ENCODE assay signal across 1 cellular context in the genomic region with DNA sequence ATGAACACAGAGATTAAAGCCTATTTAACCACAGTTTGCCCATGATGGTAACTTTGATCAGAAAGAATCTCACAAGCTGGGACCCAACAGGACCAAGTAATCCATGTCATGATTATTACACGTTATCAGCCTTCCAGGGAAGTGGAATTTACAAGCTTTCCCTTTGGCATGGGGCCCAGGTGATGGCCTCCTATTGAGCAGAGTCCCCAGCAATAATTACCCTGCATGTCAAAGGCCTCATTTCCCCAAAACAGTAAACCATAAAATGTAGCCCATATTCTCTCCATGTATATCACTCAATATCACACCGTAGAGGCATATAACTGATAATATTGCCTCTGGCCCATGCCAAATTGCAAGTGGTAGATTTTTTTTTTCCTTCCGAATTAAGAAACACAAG.
TF ChIP-seq lines count a peak whose summit lies in the region.

No MANE protein-coding gene starts in this region.

TF ChIP-seq in HEK293, 187 proteins besides CTCF, POLR2A, EP300 and RAD21 (continued from another document):
- TF ChIP-seq, protein P1, sequence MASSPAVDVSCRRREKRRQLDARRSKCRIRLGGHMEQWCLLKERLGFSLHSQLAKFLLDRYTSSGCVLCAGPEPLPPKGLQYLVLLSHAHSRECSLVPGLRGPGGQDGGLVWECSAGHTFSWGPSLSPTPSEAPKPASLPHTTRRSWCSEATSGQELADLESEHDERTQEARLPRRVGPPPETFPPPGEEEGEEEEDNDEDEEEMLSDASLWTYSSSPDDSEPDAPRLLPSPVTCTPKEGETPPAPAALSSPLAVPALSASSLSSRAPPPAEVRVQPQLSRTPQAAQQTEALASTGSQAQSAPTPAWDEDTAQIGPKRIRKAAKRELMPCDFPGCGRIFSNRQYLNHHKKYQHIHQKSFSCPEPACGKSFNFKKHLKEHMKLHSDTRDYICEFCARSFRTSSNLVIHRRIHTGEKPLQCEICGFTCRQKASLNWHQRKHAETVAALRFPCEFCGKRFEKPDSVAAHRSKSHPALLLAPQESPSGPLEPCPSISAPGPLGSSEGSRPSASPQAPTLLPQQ (tag by site-specific recombination; IDR thresholded peaks at IDR 0.05): peak; percentile 38; the same call in 1 of the 2 replicates
- TF ChIP-seq, protein P2, sequence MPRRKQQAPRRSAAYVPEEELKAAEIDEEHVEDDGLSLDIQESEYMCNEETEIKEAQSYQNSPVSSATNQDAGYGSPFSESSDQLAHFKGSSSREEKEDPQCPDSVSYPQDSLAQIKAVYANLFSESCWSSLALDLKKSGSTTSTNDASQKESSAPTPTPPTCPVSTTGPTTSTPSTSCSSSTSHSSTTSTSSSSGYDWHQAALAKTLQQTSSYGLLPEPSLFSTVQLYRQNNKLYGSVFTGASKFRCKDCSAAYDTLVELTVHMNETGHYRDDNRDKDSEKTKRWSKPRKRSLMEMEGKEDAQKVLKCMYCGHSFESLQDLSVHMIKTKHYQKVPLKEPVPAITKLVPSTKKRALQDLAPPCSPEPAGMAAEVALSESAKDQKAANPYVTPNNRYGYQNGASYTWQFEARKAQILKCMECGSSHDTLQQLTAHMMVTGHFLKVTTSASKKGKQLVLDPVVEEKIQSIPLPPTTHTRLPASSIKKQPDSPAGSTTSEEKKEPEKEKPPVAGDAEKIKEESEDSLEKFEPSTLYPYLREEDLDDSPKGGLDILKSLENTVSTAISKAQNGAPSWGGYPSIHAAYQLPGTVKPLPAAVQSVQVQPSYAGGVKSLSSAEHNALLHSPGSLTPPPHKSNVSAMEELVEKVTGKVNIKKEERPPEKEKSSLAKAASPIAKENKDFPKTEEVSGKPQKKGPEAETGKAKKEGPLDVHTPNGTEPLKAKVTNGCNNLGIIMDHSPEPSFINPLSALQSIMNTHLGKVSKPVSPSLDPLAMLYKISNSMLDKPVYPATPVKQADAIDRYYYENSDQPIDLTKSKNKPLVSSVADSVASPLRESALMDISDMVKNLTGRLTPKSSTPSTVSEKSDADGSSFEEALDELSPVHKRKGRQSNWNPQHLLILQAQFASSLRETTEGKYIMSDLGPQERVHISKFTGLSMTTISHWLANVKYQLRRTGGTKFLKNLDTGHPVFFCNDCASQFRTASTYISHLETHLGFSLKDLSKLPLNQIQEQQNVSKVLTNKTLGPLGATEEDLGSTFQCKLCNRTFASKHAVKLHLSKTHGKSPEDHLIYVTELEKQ (tag by site-specific recombination; IDR thresholded peaks at IDR 0.05; ENCODE audit: borderline replicate concordance): no peak
- TF ChIP-seq ZNF280D (tag by site-specific recombination; IDR thresholded peaks at IDR 0.05) (no peak), FEZF1 (tag by site-specific recombination; IDR thresholded peaks at IDR 0.05) (no peak)
